In the genomic region with DNA sequence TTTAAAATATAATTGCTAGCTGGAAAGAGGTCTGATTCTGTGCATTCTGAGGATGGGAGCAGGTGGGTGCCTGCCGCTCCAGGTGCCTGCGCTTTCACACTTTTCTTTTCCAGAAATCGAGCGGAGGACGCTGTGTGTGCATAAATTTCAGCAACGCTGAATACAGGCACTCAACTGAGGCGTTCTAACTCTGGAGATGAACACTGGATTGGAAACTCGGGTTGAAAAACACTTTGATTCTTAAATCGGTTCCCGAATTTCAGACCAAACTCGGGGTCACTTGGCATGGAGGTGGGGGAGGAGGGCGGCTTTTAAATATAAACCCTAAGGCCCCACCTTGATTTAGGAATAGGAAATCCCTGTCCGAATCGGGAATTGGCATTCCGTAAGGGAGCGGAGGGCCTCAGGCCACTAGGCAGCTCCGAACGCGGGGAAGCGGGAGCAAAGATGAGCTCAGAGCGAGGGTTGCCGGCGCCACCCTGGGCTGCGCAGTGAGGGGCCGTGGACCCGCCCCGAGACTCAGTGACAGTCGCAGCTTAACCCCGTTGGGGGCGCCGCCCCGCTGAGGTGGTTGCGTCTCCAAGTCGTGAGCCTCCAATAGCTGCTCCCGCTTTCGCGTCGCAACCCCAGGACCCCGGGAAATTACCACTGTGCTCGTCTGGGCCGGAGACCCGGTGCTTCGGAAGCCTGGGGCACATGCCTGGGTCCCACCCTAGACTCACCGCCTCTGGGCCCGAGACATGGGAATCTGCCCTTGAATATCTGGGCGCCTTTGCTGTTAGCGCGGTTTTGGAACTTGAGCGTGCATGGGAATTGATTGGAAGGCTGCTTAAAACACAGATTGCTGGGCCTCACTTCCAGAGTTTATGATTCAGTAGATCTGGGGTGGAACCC, we compare ENCODE assay signal across 1 cellular context.
TF ChIP-seq lines count a peak whose summit lies in the region.

No MANE protein-coding gene starts in this region.

TF ChIP-seq in neural cell, 6 proteins besides CTCF, POLR2A, EP300 and RAD21 (continued from another document):
- TF ChIP-seq, protein P1, sequence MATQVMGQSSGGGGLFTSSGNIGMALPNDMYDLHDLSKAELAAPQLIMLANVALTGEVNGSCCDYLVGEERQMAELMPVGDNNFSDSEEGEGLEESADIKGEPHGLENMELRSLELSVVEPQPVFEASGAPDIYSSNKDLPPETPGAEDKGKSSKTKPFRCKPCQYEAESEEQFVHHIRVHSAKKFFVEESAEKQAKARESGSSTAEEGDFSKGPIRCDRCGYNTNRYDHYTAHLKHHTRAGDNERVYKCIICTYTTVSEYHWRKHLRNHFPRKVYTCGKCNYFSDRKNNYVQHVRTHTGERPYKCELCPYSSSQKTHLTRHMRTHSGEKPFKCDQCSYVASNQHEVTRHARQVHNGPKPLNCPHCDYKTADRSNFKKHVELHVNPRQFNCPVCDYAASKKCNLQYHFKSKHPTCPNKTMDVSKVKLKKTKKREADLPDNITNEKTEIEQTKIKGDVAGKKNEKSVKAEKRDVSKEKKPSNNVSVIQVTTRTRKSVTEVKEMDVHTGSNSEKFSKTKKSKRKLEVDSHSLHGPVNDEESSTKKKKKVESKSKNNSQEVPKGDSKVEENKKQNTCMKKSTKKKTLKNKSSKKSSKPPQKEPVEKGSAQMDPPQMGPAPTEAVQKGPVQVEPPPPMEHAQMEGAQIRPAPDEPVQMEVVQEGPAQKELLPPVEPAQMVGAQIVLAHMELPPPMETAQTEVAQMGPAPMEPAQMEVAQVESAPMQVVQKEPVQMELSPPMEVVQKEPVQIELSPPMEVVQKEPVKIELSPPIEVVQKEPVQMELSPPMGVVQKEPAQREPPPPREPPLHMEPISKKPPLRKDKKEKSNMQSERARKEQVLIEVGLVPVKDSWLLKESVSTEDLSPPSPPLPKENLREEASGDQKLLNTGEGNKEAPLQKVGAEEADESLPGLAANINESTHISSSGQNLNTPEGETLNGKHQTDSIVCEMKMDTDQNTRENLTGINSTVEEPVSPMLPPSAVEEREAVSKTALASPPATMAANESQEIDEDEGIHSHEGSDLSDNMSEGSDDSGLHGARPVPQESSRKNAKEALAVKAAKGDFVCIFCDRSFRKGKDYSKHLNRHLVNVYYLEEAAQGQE (IDR thresholded peaks at IDR 0.05; ENCODE audit: borderline replicate concordance), result no peak
